In genomic region chr22:22452996-22453686, GRCh38 we compare ENCODE assay signal across 18 cellular contexts. TPM values are rescaled to one million over a fixed set of nuclear protein-coding genes. Genes with fewer than 3 reads are reported as not detected.
DNase-seq lines count a peak whose midpoint lies in the region; ATAC-seq, FAIRE-seq and TF ChIP-seq lines count a peak whose summit lies in the region.
"Had no signal": no experiment of that assay in that cellular context is flagged by ENCODE, and none has a peak within 500 bp of the region (broad histone marks: within the 10 kb centered on the region; RNA-seq: fewer than 3 reads in every experiment).

No MANE protein-coding gene starts in this region.

- TF ChIP-seq POLR2A in H1 (IDR thresholded peaks at IDR 0.05; ENCODE audit: control extremely low read depth in 1 of 2, low read depth in 2 of 2, low read length in 2 of 2) = no peak

- H2BK15ac ChIP-seq in H1 (ENCODE audit: low read length) = no peak overlapping the region

- peak; percentile 16 for DNase-seq in MM.1S
- DNase-seq in H1 (ENCODE audit: low read depth in 1 of 2, low spot score in 2 of 2) = no peak
- DNase-seq in HT-29 (ENCODE audit: low spot score) = no peak
- no peak for DNase-seq in ACHN
- DNase-seq: C1 segment of cervical spinal cord; Caco-2; CD4-positive, alpha-beta memory T cell; DMS153; DMS79 treated with DMSO at 0.1 percent for 48 hours; GF-D8; GOT3; H7; HCEC 1CT had no signal

- no peak overlapping the region for H2BK12ac ChIP-seq in H1 (ENCODE audit: low read depth, low read length)

- peak overlapping the region; percentile 51 for H3K27ac Mint-ChIP-seq in stimulated activated memory B cell treated with anti-CD40 and anti-IgM and Interleukin-4, amounts not matched to agents 10 μg/mL and 1 μg/mL and 100 μg/mL, for 72 hours
- H3K27ac Mint-ChIP-seq: CD4-positive, alpha-beta memory T cell had no signal

- no peaks in the 10 kb centered on the region for H3K27me3 ChIP-seq in MM.1S (replicated peaks; ENCODE audit: insufficient read depth, low read length)
- H3K27me3 ChIP-seq in H1 (replicated peaks in 1 of 4; ENCODE audit: control insufficient read depth in 3 of 4, extremely low read depth in 1 of 4, insufficient read depth in 3 of 4, low read length in 3 of 4) = peaks cover 26 to 98% (median 74%) of the 10 kb centered on the region in 4 experiments

- WGBS in H1 (ENCODE audit: extremely low coverage in 1 of 2, insufficient coverage in 1 of 2, insufficient read length in 1 of 2, insufficient replicate concordance in 2 of 2, low coverage in 1 of 2, low lambda C conversion rate in 2 of 2, missing lambda C conversion rate in 1 of 2), 2 experiments = 62% methylated on average over 6 of the region's 6 CpGs; no CpG with 5 or more reads in 1 of the 2 experiments

- no peaks in the 10 kb centered on the region; the same call in 1 of the 2 replicates for H3F3A ChIP-seq in MM.1S (ENCODE audit: insufficient read depth, low read length)

- FAIRE-seq in H1 (lab: Jason Lieb, UNC) = peak; percentile 19
- FAIRE-seq: GM18507 had no signal

- H4K5ac ChIP-seq in H1 (ENCODE audit: insufficient read length, low read depth, low read length) = no peak overlapping the region

- no peak for TF ChIP-seq RAD21 in H1 (IDR thresholded peaks at IDR 0.05 in 1 of 2, conservative IDR thresholded peaks at IDR 0.05 in 1 of 2; ENCODE audit: low read depth in 2 of 2, low read length in 2 of 2)

- H3K23me2 ChIP-seq in H1 (ENCODE audit: low read depth, low read length) = no peaks in the 10 kb centered on the region

- H3K4me1 ChIP-seq in HEK293 (ENCODE audit: control insufficient read depth, insufficient read depth, low read length) (no peaks in the 10 kb centered on the region), MM.1S (ENCODE audit: low read length) (peaks cover 15% of the 10 kb centered on the region), H1 (replicated peaks in 1 of 4; ENCODE audit: control insufficient read depth in 3 of 4, insufficient read depth in 4 of 4, low read length in 3 of 4) (peaks cover 0 to 2% (median 0%) of the 10 kb centered on the region in 4 experiments; a peak in 1 of 7 replicates)
- H3K4me1 ChIP-seq: Caco-2 had no signal

- in situ Hi-C loops in ACHN (cut with HindIII; ENCODE audit: low pct_ligation_motif_present, low pct_unique_long_range_greater_than_20kb, low sequenced_read_pairs) = no loop called here

- no peaks in the 10 kb centered on the region for H3K79me1 ChIP-seq in H1 (ENCODE audit: low read depth, low read length)

- H3K27me3 Mint-ChIP-seq in stimulated activated memory B cell treated with anti-CD40 and anti-IgM and Interleukin-4, amounts not matched to agents 10 μg/mL and 1 μg/mL and 100 μg/mL, for 72 hours = no peaks in the 10 kb centered on the region

- TF ChIP-seq EP300 in H1 (IDR thresholded peaks at IDR 0.05; ENCODE audit: borderline replicate concordance in 1 of 2, low read depth in 2 of 2, low read length in 2 of 2) = no peak

- no peaks in the 10 kb centered on the region for H3K79me2 ChIP-seq in MM.1S (ENCODE audit: low read length)
- no peaks in the 10 kb centered on the region for H3K79me2 ChIP-seq in H1 (ENCODE audit: control insufficient read depth in 1 of 2, insufficient read depth in 2 of 2, low read length in 2 of 2)

- H4K20me1 ChIP-seq in MM.1S (ENCODE audit: insufficient read depth, low read length) (no peaks in the 10 kb centered on the region), H1 (replicated peaks in 1 of 2; ENCODE audit: control insufficient read depth in 1 of 2, insufficient read depth in 2 of 2, low read length in 2 of 2) (peaks cover 0 to 1% of the 10 kb centered on the region in 2 experiments)

- no peak overlapping the region for H3K9ac ChIP-seq in MM.1S (ENCODE audit: low read length)
- no peak overlapping the region for H3K9ac ChIP-seq in H1 (replicated peaks in 1 of 4; ENCODE audit: extremely low read depth in 1 of 4, low read depth in 3 of 4, low read length in 3 of 4)

- H3K4me3 Mint-ChIP-seq in stimulated activated memory B cell treated with anti-CD40 and anti-IgM and Interleukin-4, amounts not matched to agents 10 μg/mL and 1 μg/mL and 100 μg/mL, for 72 hours = no peak overlapping the region
- H3K4me3 Mint-ChIP-seq: CD4-positive, alpha-beta memory T cell had no signal

- POLR2A ChIA-PET in HEK293 (lab: Yijun Ruan, JAX) = no interaction called here
- POLR2A ChIA-PET in H1 (lab: Charles Lee; ENCODE audit: partially characterized antibody) = no interaction called here

- CTCF ChIA-PET in HEK293 (lab: Yijun Ruan, JAX) = interaction anchor here (1.0 kb wide), 1 partner anchor 30 kb away, joined by 3 read pairs; no protein-coding TSS in a partner anchor
- CTCF ChIA-PET in H1 (lab: Charles Lee; ENCODE audit: partially characterized antibody) = interaction anchor here (1.0 to 2.1 kb wide), 2 partner anchors 10 to 22 kb away, joined by 5 to 8 read pairs; no protein-coding TSS in a partner anchor

- no peak overlapping the region for H4K8ac ChIP-seq in H1 (ENCODE audit: extremely low read depth, insufficient read depth, low read length)

- H3K27ac ChIP-seq in HEK293 (ENCODE audit: extremely low read depth, low read depth, low read length) = no peak overlapping the region
- H3K27ac ChIP-seq in MM.1S (ENCODE audit: low read length) = no peak overlapping the region
- no peak overlapping the region for H3K27ac ChIP-seq in H1 (ENCODE audit: low read depth, low read length)

- H3K14ac ChIP-seq in H1 (ENCODE audit: insufficient read length) = no peak overlapping the region

- H3K9me3 Mint-ChIP-seq in stimulated activated memory B cell treated with anti-CD40 and anti-IgM and Interleukin-4, amounts not matched to agents 10 μg/mL and 1 μg/mL and 100 μg/mL, for 72 hours = peaks cover 23% of the 10 kb centered on the region

- no peak overlapping the region for H3K18ac ChIP-seq in H1 (ENCODE audit: extremely low read depth, low read length)

- H2AFZ ChIP-seq in MM.1S (ENCODE audit: low read length) (no peak overlapping the region), H1 (ENCODE audit: low read length) (no peak overlapping the region)

- H3K9me2 ChIP-seq in MM.1S (replicated peaks; ENCODE audit: insufficient read depth, low read length) = no peaks in the 10 kb centered on the region

- TF ChIP-seq CTCF in HEK293 (tag by site-specific recombination; IDR thresholded peaks at IDR 0.05) (no peak), MM.1S (IDR thresholded peaks at IDR 0.05; ENCODE audit: low read length) (no peak), H1 (IDR thresholded peaks at IDR 0.05; ENCODE audit: control extremely low read depth in 1 of 3, insufficient read depth in 1 of 3, low read depth in 1 of 3, low read length in 3 of 3) (no peak)

- H4K91ac ChIP-seq in H1 (replicated peaks; ENCODE audit: insufficient read length, low read length) = no peak overlapping the region

- H3K9me3 ChIP-seq in HEK293 (ENCODE audit: control insufficient read depth, insufficient read depth, low read depth, low read length) (no peaks in the 10 kb centered on the region), MM.1S (replicated peaks; ENCODE audit: insufficient read depth, low read length) (no peaks in the 10 kb centered on the region), H1 (ENCODE audit: insufficient read depth in 2 of 2, low read depth in 1 of 2, low read length in 1 of 2) (no peaks in the 10 kb centered on the region)

- peaks cover 39% of the 10 kb centered on the region for H3K4me1 Mint-ChIP-seq in stimulated activated memory B cell treated with anti-CD40 and anti-IgM and Interleukin-4, amounts not matched to agents 10 μg/mL and 1 μg/mL and 100 μg/mL, for 72 hours

- no peak overlapping the region for H3K23ac ChIP-seq in H1 (ENCODE audit: insufficient read length)

- H2BK5ac ChIP-seq in H1 (ENCODE audit: low read depth, low read length) = no peak overlapping the region

- no peak overlapping the region for H2BK20ac ChIP-seq in H1 (ENCODE audit: low read length)

- H3K36me3 Mint-ChIP-seq in stimulated activated memory B cell treated with anti-CD40 and anti-IgM and Interleukin-4, amounts not matched to agents 10 μg/mL and 1 μg/mL and 100 μg/mL, for 72 hours = peaks cover 14% of the 10 kb centered on the region

- H3K4me2 ChIP-seq in MM.1S (ENCODE audit: low read depth, low read length) (no peak overlapping the region), H1 (ENCODE audit: insufficient read depth in 1 of 2, low read depth in 2 of 2, low read length in 2 of 2) (no peak overlapping the region)

- no peak overlapping the region for H3K56ac ChIP-seq in H1 (replicated peaks; ENCODE audit: insufficient read length, low read depth, low read length)

- no peak overlapping the region for H2BK120ac ChIP-seq in H1 (replicated peaks; ENCODE audit: low read depth, low read length)

- H3K36me3 ChIP-seq in HEK293 (ENCODE audit: control insufficient read depth in 2 of 2, insufficient read depth in 1 of 2, low read length in 2 of 2) (no peaks in the 10 kb centered on the region), MM.1S (replicated peaks; ENCODE audit: insufficient read depth, low read length) (no peaks in the 10 kb centered on the region), H1 (ENCODE audit: control insufficient read depth in 2 of 4, insufficient read depth in 4 of 4, low read length in 3 of 4) (no peaks in the 10 kb centered on the region)

- H3K4me3 ChIP-seq in HEK293 (ENCODE audit: low read depth, low read length) = no peak overlapping the region
- no peak overlapping the region for H3K4me3 ChIP-seq in MM.1S (ENCODE audit: low read length)
- H3K4me3 ChIP-seq in H1 (ENCODE audit: extremely low read depth in 1 of 4, insufficient read depth in 2 of 4, low read depth in 3 of 4, low read length in 4 of 4) = no peak overlapping the region

- ATAC-seq in stimulated activated memory B cell treated with anti-CD40 and anti-IgM and Interleukin-4, amounts not matched to agents 10 μg/mL and 1 μg/mL and 100 μg/mL, for 72 hours = no peak
- ATAC-seq in GM21529 (IDR thresholded peaks at IDR 0.05; ENCODE audit: unreplicated experiment) (no peak), GM21786 (IDR thresholded peaks at IDR 0.05; ENCODE audit: unreplicated experiment) (no peak)

- H2AK5ac ChIP-seq in H1 (ENCODE audit: low read depth, low read length) = no peak overlapping the region

- H3K4ac ChIP-seq in H1 (replicated peaks; ENCODE audit: insufficient read length, low read depth, low read length) = no peak overlapping the region

TF ChIP-seq in HEK293, 187 proteins besides CTCF, POLR2A, EP300 and RAD21 (continues in another document):
- TF ChIP-seq SETDB1 (IDR thresholded peaks at IDR 0.05; ENCODE audit: insufficient read length, low read length) = peak; percentile 77

TF ChIP-seq in H1, 55 proteins besides CTCF, POLR2A, EP300 and RAD21 (continues in another document):
- TF ChIP-seq CEBPB (IDR thresholded peaks at IDR 0.05; ENCODE audit: low read depth, low read length) = no peak

RNA-seq across cellular contexts. Expression of gene ZNF280B, which starts 55.4 kb away (rescaled TPM):
- 9.9 and 11.7 TPM in 2 replicates for total RNA-seq in H1 (2021; fragmentation: NEBNext Ultra II Directional; extraction: Animal tissue kit (Norgen Biotek cat#: 25700))
- 2.5 and 4.8 TPM in 2 replicates for polyA plus RNA-seq in H1 (2011; rRNA removed)
- polyA plus RNA-seq in H1 (2011; cell fraction: cytosol; rRNA removed) = 3.5 TPM
- 1.3 TPM for polyA plus RNA-seq in H1 (2011; cell fraction: nucleus; rRNA removed)
- polyA plus RNA-seq in H1 (2012, experiment 1 of 2) = 3.1 to 4.4 TPM (median 3.3 TPM) in 4 replicates
- 0.41 TPM for polyA plus RNA-seq in H1 (2012, experiment 2 of 2)
- 5.4 TPM for polyA plus RNA-seq in H1 (2013, experiment 1 of 2)
- 5.5 TPM for polyA plus RNA-seq in H1 (2013, experiment 2 of 2)
- polyA minus RNA-seq in H1 (2011; rRNA and poly(A)+ RNA removed) = 10.7 and 12.8 TPM in 2 replicates
- 6.8 TPM for polyA minus RNA-seq in H1 (2011; cell fraction: cytosol; rRNA and poly(A)+ RNA removed)
- 9.2 TPM for polyA minus RNA-seq in H1 (2011; cell fraction: nucleus; rRNA and poly(A)+ RNA removed)
- total RNA-seq in HT-29 (2014; rRNA removed; shearing (Covaris generic)) = 0.10 TPM in 1 of 2 replicates, not detected in the other
